12 cellular contexts compared by ENCODE assay signal in the genomic region with DNA sequence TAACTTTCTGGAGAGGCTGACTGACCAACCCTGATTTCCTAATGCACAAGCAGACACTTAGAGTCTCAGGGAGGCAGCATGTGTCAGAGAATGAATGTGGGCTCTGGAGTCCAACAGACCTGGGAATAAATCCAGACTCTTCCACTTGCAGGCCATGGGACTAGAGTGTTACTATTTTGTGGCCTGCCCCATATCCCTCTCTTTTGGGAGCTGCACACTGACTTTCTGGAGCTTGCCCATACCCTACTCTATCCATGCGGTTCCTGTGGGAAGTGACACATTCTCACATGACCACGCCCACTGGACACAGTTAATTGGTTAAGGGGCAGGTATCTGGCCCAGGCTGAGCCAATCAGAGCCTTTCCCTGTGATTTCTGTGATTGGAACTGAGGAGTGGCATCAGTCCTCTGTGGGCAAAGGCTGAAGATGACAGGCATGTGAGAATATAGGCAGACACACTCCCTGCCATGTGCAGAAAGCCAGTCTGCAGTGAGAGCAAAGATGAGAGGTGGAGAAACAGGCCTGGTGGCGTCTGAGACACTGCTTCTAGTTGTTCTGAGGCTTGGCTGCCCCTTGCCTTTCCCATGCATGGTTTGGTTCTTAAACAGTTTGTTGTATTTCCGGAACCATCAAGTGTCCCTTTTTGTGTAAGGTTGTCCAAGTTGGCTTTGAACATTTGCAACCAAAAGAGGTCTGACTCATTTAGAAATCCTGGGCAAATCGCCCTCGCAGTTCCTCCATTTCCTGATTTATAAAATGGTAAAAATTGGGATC.
A peak's percentile ranks its signal among the peaks of the same experiment; 100 is the strongest.
DNase-seq lines count a peak whose midpoint lies in the region; ATAC-seq and TF ChIP-seq lines count a peak whose summit lies in the region.
"Had no signal": no experiment of that assay in that cellular context is flagged by ENCODE, and none has a peak within 500 bp of the region (broad histone marks: within the 10 kb centered on the region; RNA-seq: fewer than 3 reads in every experiment).

No MANE protein-coding gene starts in this region.

- no peak for TF ChIP-seq POLR2A in Peyer's patch (IDR thresholded peaks at IDR 0.05)

- H3K9me3 ChIP-seq in MG63 (peaks cover 17% of the 10 kb centered on the region), Peyer's patch (no peaks in the 10 kb centered on the region)

- peak; percentile 14 for ATAC-seq in omental fat pad (ENCODE audit: low FRiP score)
- no peak for ATAC-seq in GM18909 (IDR thresholded peaks at IDR 0.05; ENCODE audit: poor library complexity, unreplicated experiment)
- ATAC-seq: stimulated activated naive CD8-positive, alpha-beta T cell treated with anti-CD3 and anti-CD28 coated beads, Interleukin-15, Interleukin-2, amounts not matched to agents 100 U/mL and 50 U/mL, for 24 hours had no signal

- no peak overlapping the region for H3K27ac ChIP-seq in Peyer's patch

- H3K4me3 ChIP-seq in MG63 (no peak overlapping the region), Peyer's patch (no peak overlapping the region)

- TF ChIP-seq CTCF in omental fat pad (IDR thresholded peaks at IDR 0.05) (no peak), Peyer's patch (IDR thresholded peaks at IDR 0.05) (no peak)

- peak; percentile 18 for DNase-seq in EH (ENCODE audit: low read depth)
- peak; percentile 95 for DNase-seq in MG63
- DNase-seq in dermis blood vessel endothelial cell: peak; percentile 60
- no peak for DNase-seq in omental fat pad (ENCODE audit: low spot score)
- DNase-seq in Peyer's patch: no peak
- no peak for DNase-seq in stimulated activated naive CD4-positive, alpha-beta T cell (lab: John Stamatoyannopoulos, UW)
- DNase-seq in amniotic stem cell (lab: John Stamatoyannopoulos, UW): no peak
- DNase-seq: activated B cell treated with CpG ODN at 0.5 μM for 24 hours; activated naive CD4-positive, alpha-beta T cell; DND-41; stimulated activated naive CD8-positive, alpha-beta T cell treated with anti-CD3 and anti-CD28 coated beads, Interleukin-15, Interleukin-2, amounts not matched to agents 100 U/mL and 50 U/mL, for 24 hours had no signal

- H3K4me1 ChIP-seq in Peyer's patch: no peaks in the 10 kb centered on the region

- H3K27me3 ChIP-seq in MG63: peaks cover 11% of the 10 kb centered on the region; the same call in 1 of the 2 replicates
- H3K27me3 ChIP-seq in Peyer's patch: no peaks in the 10 kb centered on the region

- no peaks in the 10 kb centered on the region for H3K36me3 ChIP-seq in MG63
- no peaks in the 10 kb centered on the region for H3K36me3 ChIP-seq in Peyer's patch

Comparison
In these comparisons a context has a peak if more than half of its experiments do, and no peak if none do; other contexts are left out.
1. DNase-seq: peak in EH (single experiment), MG63 (single experiment) and dermis blood vessel endothelial cell (single experiment); none in omental fat pad (single experiment), Peyer's patch (0 of 3), stimulated activated naive CD4-positive, alpha-beta T cell (0 of 6) and amniotic stem cell (single experiment).